25 cellular contexts compared by ENCODE assay signal in the genomic region with DNA sequence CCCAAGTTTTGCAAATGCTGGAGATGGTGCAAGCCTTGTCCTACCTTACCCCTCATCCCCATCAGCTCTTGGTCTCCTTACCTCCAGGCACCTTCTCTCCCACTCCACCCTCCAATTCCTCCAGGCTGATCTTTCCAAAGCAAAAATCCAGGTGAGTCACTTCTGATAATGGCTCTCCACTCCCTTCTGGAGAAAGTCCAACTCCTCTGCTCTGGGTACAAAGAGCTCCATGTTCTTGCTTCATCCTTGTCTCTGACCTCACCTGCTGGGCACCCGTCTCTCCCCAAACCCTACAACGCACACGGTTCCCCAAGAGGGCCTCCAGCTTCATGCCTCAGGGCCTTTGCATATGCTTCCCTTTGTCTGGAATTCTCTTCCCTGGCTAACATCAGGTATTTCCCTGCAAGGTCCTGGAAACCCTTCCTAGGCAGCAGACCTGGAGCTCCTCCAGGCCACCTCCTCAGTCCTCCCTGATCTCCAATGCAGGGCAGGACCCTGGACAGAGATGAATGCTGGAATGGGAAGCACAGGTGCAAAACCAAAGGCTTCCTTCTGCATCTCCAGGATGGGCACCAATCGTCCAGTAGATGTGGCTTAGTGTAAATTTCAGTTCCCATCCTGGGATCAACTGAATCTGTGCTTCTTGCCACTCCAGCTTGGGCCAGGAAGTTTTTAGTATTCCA. TPM values are rescaled to one million over a fixed set of nuclear protein-coding genes. Genes with fewer than 3 reads are reported as not detected.
A peak's percentile ranks its signal among the peaks of the same experiment; 100 is the strongest.
DNase-seq lines count a peak whose midpoint lies in the region; ATAC-seq, FAIRE-seq and TF ChIP-seq lines count a peak whose summit lies in the region.
"Had no signal": no experiment of that assay in that cellular context is flagged by ENCODE, and none has a peak within 500 bp of the region (broad histone marks: within the 10 kb centered on the region; RNA-seq: fewer than 3 reads in every experiment).

No MANE protein-coding gene starts in this region.

- DNase-seq in astrocyte of the hippocampus (ENCODE audit: low read depth, low spot score), result peak; percentile 34
- peak; percentile 50 for DNase-seq in iPS-NIHi11 (ENCODE audit: low spot score)
- DNase-seq in small intestine, result peak; percentile 97
- DNase-seq in NCI-H526 treated with DMSO at 0.1 percent for 48 hours (lab: John Stamatoyannopoulos, UW), result no peak
- DNase-seq in H54 (ENCODE audit: insufficient read length, low spot score), result no peak
- DNase-seq: activated CD4-positive, alpha-beta T cell treated with anti-CD3 and anti-CD28 coated beads, Interleukin-2, amount 50 U/mL, for 4 hours; activated effector memory CD4-positive, alpha-beta T cell treated with anti-CD3 and anti-CD28 coated beads, Interleukin-2, amount 50 U/mL, for 16 hours; DND-41; foreskin melanocyte; hippocampal formation; MM.1S; natural killer cell; NCI-H146; NCI-H2171; NCI-H526; SIG-M5; stimulated activated naive B cell treated with anti-CD40 and anti-IgM and Interleukin-4, amounts not matched to agents 10 μg/mL and 1 μg/mL and 100 μg/mL, for 72 hours; thyroid gland had no signal

- ATAC-seq in HG03354 (IDR thresholded peaks at IDR 0.05; ENCODE audit: poor library complexity, severe bottlenecking, unreplicated experiment) (no peak), GM18502 (IDR thresholded peaks at IDR 0.05; ENCODE audit: poor library complexity, unreplicated experiment) (no peak)
- ATAC-seq: natural killer cell; stimulated activated naive B cell treated with anti-CD40 and anti-IgM and Interleukin-4, amounts not matched to agents 10 μg/mL and 1 μg/mL and 100 μg/mL, for 72 hours had no signal

- TF ChIP-seq RAD21 in Ishikawa (IDR thresholded peaks at IDR 0.05; ENCODE audit: low read depth), result no peak

- no peak for FAIRE-seq in small intestine (lab: Jason Lieb, UNC)
- FAIRE-seq in H54 (lab: Jason Lieb, UNC), result no peak

- peaks cover 0 to 1% of the 10 kb centered on the region in 2 donors for H3K4me1 ChIP-seq in small intestine (ENCODE audit: control insufficient read depth in 2 of 2, insufficient read depth in 1 of 2, low read depth in 1 of 2, low read length in 1 of 2)
- H3K4me1 ChIP-seq: breast epithelium, thyroid gland had no signal

- no peak overlapping the region for H3K27ac ChIP-seq in small intestine (ENCODE audit: low read depth in 1 of 2, low read length in 1 of 2)
- H3K27ac ChIP-seq: breast epithelium, dorsolateral prefrontal cortex, thyroid gland, VCaP had no signal

- no peaks in the 10 kb centered on the region for H3K36me3 ChIP-seq in small intestine (ENCODE audit: control insufficient read depth in 2 of 2, insufficient read depth in 2 of 2, low read length in 2 of 2)
- H3K36me3 ChIP-seq: breast epithelium, thyroid gland had no signal

- H3K9me3 ChIP-seq in small intestine (ENCODE audit: control insufficient read depth, low read depth), result no peaks in the 10 kb centered on the region
- H3K9me3 ChIP-seq: breast epithelium, thyroid gland had no signal

- WGBS in small intestine, 3 donors, result 23 to 57% (median 47%) methylated on average over 4 of the region's 4 CpGs

- no peak for TF ChIP-seq POLR2A in H54 (IDR thresholded peaks at IDR 0.05; ENCODE audit: low read depth, low read length)

- no peak overlapping the region for H3K4me3 ChIP-seq in small intestine (ENCODE audit: low read depth in 1 of 2, low read length in 2 of 2)
- H3K4me3 ChIP-seq: breast epithelium, dorsolateral prefrontal cortex, thyroid gland had no signal

- no peak for TF ChIP-seq EP300 in Ishikawa (IDR thresholded peaks at IDR 0.05; ENCODE audit: borderline replicate concordance)

- peaks cover 0 to 4% of the 10 kb centered on the region in 2 donors for H3K27me3 ChIP-seq in small intestine (ENCODE audit: control insufficient read depth in 2 of 2, insufficient read depth in 2 of 2, low read length in 2 of 2)
- H3K27me3 ChIP-seq: thyroid gland had no signal

TF ChIP-seq in Ishikawa, 13 proteins besides CTCF, POLR2A, EP300 and RAD21:
- TF ChIP-seq, protein P1, sequence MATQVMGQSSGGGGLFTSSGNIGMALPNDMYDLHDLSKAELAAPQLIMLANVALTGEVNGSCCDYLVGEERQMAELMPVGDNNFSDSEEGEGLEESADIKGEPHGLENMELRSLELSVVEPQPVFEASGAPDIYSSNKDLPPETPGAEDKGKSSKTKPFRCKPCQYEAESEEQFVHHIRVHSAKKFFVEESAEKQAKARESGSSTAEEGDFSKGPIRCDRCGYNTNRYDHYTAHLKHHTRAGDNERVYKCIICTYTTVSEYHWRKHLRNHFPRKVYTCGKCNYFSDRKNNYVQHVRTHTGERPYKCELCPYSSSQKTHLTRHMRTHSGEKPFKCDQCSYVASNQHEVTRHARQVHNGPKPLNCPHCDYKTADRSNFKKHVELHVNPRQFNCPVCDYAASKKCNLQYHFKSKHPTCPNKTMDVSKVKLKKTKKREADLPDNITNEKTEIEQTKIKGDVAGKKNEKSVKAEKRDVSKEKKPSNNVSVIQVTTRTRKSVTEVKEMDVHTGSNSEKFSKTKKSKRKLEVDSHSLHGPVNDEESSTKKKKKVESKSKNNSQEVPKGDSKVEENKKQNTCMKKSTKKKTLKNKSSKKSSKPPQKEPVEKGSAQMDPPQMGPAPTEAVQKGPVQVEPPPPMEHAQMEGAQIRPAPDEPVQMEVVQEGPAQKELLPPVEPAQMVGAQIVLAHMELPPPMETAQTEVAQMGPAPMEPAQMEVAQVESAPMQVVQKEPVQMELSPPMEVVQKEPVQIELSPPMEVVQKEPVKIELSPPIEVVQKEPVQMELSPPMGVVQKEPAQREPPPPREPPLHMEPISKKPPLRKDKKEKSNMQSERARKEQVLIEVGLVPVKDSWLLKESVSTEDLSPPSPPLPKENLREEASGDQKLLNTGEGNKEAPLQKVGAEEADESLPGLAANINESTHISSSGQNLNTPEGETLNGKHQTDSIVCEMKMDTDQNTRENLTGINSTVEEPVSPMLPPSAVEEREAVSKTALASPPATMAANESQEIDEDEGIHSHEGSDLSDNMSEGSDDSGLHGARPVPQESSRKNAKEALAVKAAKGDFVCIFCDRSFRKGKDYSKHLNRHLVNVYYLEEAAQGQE (IDR thresholded peaks at IDR 0.05; ENCODE audit: low read depth), result peak; percentile 83
- no peak for TF ChIP-seq ZBTB7A (IDR thresholded peaks at IDR 0.05; ENCODE audit: low read depth)

RNA-seq across cellular contexts. Expression of a gene that starts 22.7 kb away (rescaled TPM):
- polyA plus RNA-seq in small intestine, result 10 to 100 TPM; 21.9 to 29.5 (median 25.9) TPM

RNA-seq across cellular contexts. Expression of a gene that starts 49.7 kb away (rescaled TPM):
- polyA plus RNA-seq in small intestine, result under 1 TPM in 1 of 3 donors, not detected in 2; 0.09 TPM
- polyA plus RNA-seq: adipose tissue had no signal

Comparison
In these comparisons a context has a peak if more than half of its experiments do, and no peak if none do; other contexts are left out.
1. DNase-seq: peak in astrocyte of the hippocampus (single experiment), iPS-NIHi11 (single experiment) and small intestine (single experiment); none in NCI-H526 treated with DMSO at 0.1 percent for 48 hours (single experiment) and H54 (single experiment).